8 cellular contexts compared by ENCODE assay signal in the genomic region with DNA sequence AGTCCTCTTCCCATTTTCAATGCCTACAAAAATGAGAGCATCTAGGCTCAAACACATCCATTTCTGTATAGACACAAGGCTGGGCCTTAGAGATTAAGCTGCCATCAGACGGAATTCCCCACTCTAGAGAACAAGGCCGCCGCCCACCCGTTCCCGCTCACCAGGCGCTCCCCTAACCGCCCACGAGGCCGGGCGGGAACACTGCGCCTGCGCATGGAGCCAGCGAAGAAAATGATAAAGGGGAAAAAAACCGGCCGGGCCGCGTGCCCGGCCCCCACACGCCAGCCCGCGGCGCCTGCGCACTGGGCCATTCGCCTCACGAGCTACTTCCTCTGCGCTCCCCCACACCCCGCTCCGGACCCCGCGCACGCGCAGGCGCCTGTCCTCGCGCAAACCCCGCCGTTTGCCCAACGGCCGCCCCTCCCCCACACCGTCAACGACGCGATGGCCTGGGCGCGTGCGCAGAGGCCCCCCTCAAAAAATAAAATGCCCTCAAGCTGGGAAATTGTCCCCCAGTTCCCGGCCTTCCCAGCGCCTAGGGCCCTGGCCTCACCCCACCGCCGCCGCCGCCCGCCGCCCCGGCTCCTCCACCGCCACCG. TPM values are rescaled to one million over a fixed set of nuclear protein-coding genes. Genes with fewer than 3 reads are reported as not detected.
DNase-seq lines count a peak whose midpoint lies in the region; ATAC-seq, FAIRE-seq and TF ChIP-seq lines count a peak whose summit lies in the region.

No MANE protein-coding gene starts in this region.

- DNase-seq in GM12891 (ENCODE audit: insufficient read length, low spot score), result peak; percentile 94
- DNase-seq in NCI-H2227 treated with DMSO at 0.1 percent for 48 hours (lab: John Stamatoyannopoulos, UW), result peak; percentile 100
- DNase-seq in breast epithelium (ENCODE audit: low spot score in 2 of 2), result peak; percentile 93 to 95
- peak; percentile 99 for DNase-seq in iPS-NIHi11 (ENCODE audit: low spot score)

- TF ChIP-seq CTCF in WI38 (IDR thresholded peaks at IDR 0.05; ENCODE audit: low read depth, low read length) (no peak), breast epithelium (IDR thresholded peaks at IDR 0.05) (no peak)

- TF ChIP-seq POLR2A in GM12891 (IDR thresholded peaks at IDR 0.05; ENCODE audit: low read depth, low read length), result peak; percentile 29; the same call in 1 of the 2 replicates
- no peak for TF ChIP-seq POLR2A in breast epithelium (IDR thresholded peaks at IDR 0.05)

- peaks cover 0 to 16% of the 10 kb centered on the region in 2 donors for H3K4me1 ChIP-seq in breast epithelium

- peak overlapping the region; percentile 77 for H3K4me3 ChIP-seq in WI38 (ENCODE audit: low read depth, low read length)
- H3K4me3 ChIP-seq in breast epithelium, result peak overlapping the region; percentile 84 to 98 (median 85)
- H3K4me3 ChIP-seq in skin epidermis, result peak overlapping the region; percentile 71 to 99 (median 89)

- H3K9me3 ChIP-seq in breast epithelium, result no peaks in the 10 kb centered on the region

- intact Hi-C loops in breast epithelium (cut with DNase I; ENCODE audit: low total_unique reads), result loop anchor here (5.0 kb wide), 1 partner anchor 202 kb away; a partner anchor contains a TSS

- H3K36me3 ChIP-seq in breast epithelium, result peaks cover 11% of the 10 kb centered on the region

- H3K27me3 ChIP-seq in breast epithelium, result no peaks in the 10 kb centered on the region

- peak; percentile 18 for ATAC-seq in HG03139 (IDR thresholded peaks at IDR 0.05; ENCODE audit: unreplicated experiment)
- no peak for ATAC-seq in HG03342 (IDR thresholded peaks at IDR 0.05; ENCODE audit: unreplicated experiment)

- H3K27ac ChIP-seq in breast epithelium (peak overlapping the region; percentile 100), skin epidermis (peak overlapping the region; percentile 97 to 100 (median 100))

- FAIRE-seq in GM12891 (lab: Jason Lieb, UNC), result peak; percentile 89

TF ChIP-seq in GM12891, 5 proteins besides CTCF, POLR2A, EP300 and RAD21:
- TF ChIP-seq TAF1 (IDR thresholded peaks at IDR 0.05; ENCODE audit: low read depth, low read length) (no peak), SPI1 (IDR thresholded peaks at IDR 0.05; ENCODE audit: low read depth, low read length) (peak; percentile 76)
TF ChIP-seq in GM12891: peak in this region for 1.

RNA-seq across cellular contexts. Expression of a gene that starts 0.5 kb away (rescaled TPM):
- 305 TPM for polyA plus RNA-seq in GM12891 (2012; ENCODE audit: low read depth, missing spikeins)
- 100 to 1,000 TPM; 164 to 193 (median 168) TPM for total RNA-seq in breast epithelium

RNA-seq across cellular contexts. Expression of a gene that starts 17.7 kb away (rescaled TPM):
- 276 TPM for polyA plus RNA-seq in GM12891 (2012; ENCODE audit: low read depth, missing spikeins)
- total RNA-seq in breast epithelium, result 100 to 1,000 TPM in 1 of 3 donors, 10 to 100 TPM in 2; 85.8 to 113 (median 93.8) TPM

RNA-seq across cellular contexts. Expression of a gene that starts 28.8 kb away (rescaled TPM):
- polyA plus RNA-seq in GM12891 (2012; ENCODE audit: low read depth, missing spikeins), result 48.2 TPM
- total RNA-seq in breast epithelium, result 10 to 100 TPM in 2 of 3 donors, 1 to 10 TPM in 1; 4.5 to 13.0 (median 12.8) TPM

RNA-seq across cellular contexts. Expression of a gene that starts 36.5 kb away (rescaled TPM):
- polyA plus RNA-seq in GM12891 (2012; ENCODE audit: low read depth, missing spikeins), result 0.49 TPM
- total RNA-seq in breast epithelium, result 10 to 100 TPM in 1 of 3 donors, under 1 TPM in 2; 0.80 to 16.4 (median 0.88) TPM

RNA-seq across cellular contexts. Expression of a gene that starts 50.2 kb away (rescaled TPM):
- 16.2 TPM for polyA plus RNA-seq in GM12891 (2012; ENCODE audit: low read depth, missing spikeins)
- 10 to 100 TPM; 61.8 to 92.3 (median 88.2) TPM for total RNA-seq in breast epithelium
